In the genomic region with DNA sequence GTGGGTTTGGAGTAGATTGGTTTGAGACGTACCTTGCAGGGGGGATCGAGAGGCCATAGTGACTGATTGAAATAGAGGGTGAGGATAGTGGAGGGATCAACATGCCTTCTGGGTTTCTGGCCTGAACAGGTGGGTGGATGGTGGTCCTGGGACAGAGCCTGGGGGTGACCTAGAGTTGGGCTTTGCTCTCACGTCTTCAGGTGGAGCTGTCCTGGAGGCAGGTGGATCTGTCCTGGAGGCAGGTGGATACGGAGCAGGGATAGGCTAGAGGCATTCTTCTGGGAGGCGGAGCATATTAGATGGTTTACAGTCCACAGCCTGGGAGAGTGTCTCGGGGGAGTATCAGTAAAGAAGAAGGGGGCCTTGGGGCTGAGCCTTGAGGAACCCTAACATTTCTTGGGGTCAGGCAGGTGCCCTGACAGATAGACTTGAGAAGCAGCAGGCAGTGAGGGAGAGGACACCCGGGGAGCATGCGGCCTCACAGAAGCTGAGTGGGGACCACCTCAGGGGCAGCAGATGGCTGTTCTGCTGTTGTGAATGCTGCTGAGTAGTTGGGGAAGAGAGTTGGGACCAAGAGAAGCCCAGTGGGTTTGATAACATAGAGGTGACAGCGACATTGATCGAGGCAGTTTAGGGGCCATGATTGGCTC, we compare ENCODE assay signal across 7 cellular contexts. TPM values are rescaled to one million over a fixed set of nuclear protein-coding genes. Genes with fewer than 3 reads are reported as not detected.
A peak's percentile ranks its signal among the peaks of the same experiment; 100 is the strongest.
DNase-seq lines count a peak whose midpoint lies in the region; ATAC-seq and TF ChIP-seq lines count a peak whose summit lies in the region.

No MANE protein-coding gene starts in this region.

- H3K4me3 Mint-ChIP-seq in activated CD8-positive, alpha-beta T cell treated with anti-CD3 and anti-CD28 coated beads for 36 hours: peak overlapping the region; percentile 95

- peaks cover 30% of the 10 kb centered on the region for H3K4me1 Mint-ChIP-seq in activated CD8-positive, alpha-beta T cell treated with anti-CD3 and anti-CD28 coated beads for 36 hours (ENCODE audit: low read depth)

- H3K4me3 ChIP-seq in HFF-Myc (replicated peaks; ENCODE audit: low read depth, low read length) (peak overlapping the region; percentile 98), skeletal muscle tissue (ENCODE audit: low read length in 3 of 3) (peak overlapping the region; percentile 79 to 98 (median 81))

- no peak for DNase-seq in HFF-Myc (ENCODE audit: extremely low read depth, low read depth)
- no peak for DNase-seq in activated CD8-positive, alpha-beta T cell treated with anti-CD3 and anti-CD28 coated beads for 36 hours
- DNase-seq in left cardiac atrium: peak; percentile 7
- no peak for DNase-seq in NCI-H1417 (lab: John Stamatoyannopoulos, UW)
- no peak for DNase-seq in NK-92 (lab: John Stamatoyannopoulos, UW; ENCODE audit: unreplicated experiment)

- POLR2A ChIA-PET in activated CD8-positive, alpha-beta T cell treated with anti-CD3 and anti-CD28 coated beads for 36 hours (lab: Charles Lee): interaction anchor here (0.5 to 8.2 kb wide), 7 partner anchors 17 to 67 kb away, joined by 3 to 118 read pairs (median 3); a partner anchor contains a TSS

- no peaks in the 10 kb centered on the region for H3K27me3 ChIP-seq in skeletal muscle tissue (ENCODE audit: control insufficient read depth in 3 of 3, insufficient read depth in 3 of 3, low read length in 3 of 3)

- H3K27ac ChIP-seq in skeletal muscle tissue (ENCODE audit: low read depth, low read length): no peak overlapping the region

- H3K4me1 ChIP-seq in skeletal muscle tissue (ENCODE audit: control insufficient read depth in 3 of 3, insufficient read depth in 3 of 3, low read length in 3 of 3): peaks cover 31 to 47% (median 31%) of the 10 kb centered on the region in 3 donors

- CTCF ChIA-PET in activated CD8-positive, alpha-beta T cell treated with anti-CD3 and anti-CD28 coated beads for 36 hours (lab: Charles Lee): interaction anchor here (0.8 to 5.3 kb wide), 10 partner anchors 8 to 575 kb away, joined by 3 to 50 read pairs (median 4); no protein-coding TSS in a partner anchor

- H3K9ac ChIP-seq in skeletal muscle tissue (ENCODE audit: low read depth in 1 of 3, low read length in 3 of 3): peak overlapping the region; percentile 87 to 99 (median 98)

- no peaks in the 10 kb centered on the region for H3K27me3 Mint-ChIP-seq in activated CD8-positive, alpha-beta T cell treated with anti-CD3 and anti-CD28 coated beads for 36 hours

- H3K36me3 Mint-ChIP-seq in activated CD8-positive, alpha-beta T cell treated with anti-CD3 and anti-CD28 coated beads for 36 hours (ENCODE audit: low read depth): peaks cover 6% of the 10 kb centered on the region

- no peaks in the 10 kb centered on the region for H3K9me3 Mint-ChIP-seq in activated CD8-positive, alpha-beta T cell treated with anti-CD3 and anti-CD28 coated beads for 36 hours

- intact Hi-C loops in activated CD8-positive, alpha-beta T cell treated with anti-CD3 and anti-CD28 coated beads for 36 hours (cut with micrococcal nuclease): no loop called here
- intact Hi-C loops in left cardiac atrium (cut with DNase I): no loop called here

- H3K36me3 ChIP-seq in skeletal muscle tissue (ENCODE audit: control insufficient read depth in 3 of 3, insufficient read depth in 3 of 3, low read length in 3 of 3): peaks cover 25 to 29% (median 26%) of the 10 kb centered on the region in 3 donors

- peak overlapping the region; percentile 39 for H3K27ac Mint-ChIP-seq in activated CD8-positive, alpha-beta T cell treated with anti-CD3 and anti-CD28 coated beads for 36 hours

- no peak for ATAC-seq in activated CD8-positive, alpha-beta T cell treated with anti-CD3 and anti-CD28 coated beads for 36 hours
- ATAC-seq in left cardiac atrium (no peak), GM18907 (IDR thresholded peaks at IDR 0.05; ENCODE audit: unreplicated experiment) (no peak)

- no peaks in the 10 kb centered on the region for H3K9me3 ChIP-seq in skeletal muscle tissue (ENCODE audit: control insufficient read depth in 3 of 3, low read length in 3 of 3)

- TF ChIP-seq CTCF in HFF-Myc (IDR thresholded peaks at IDR 0.05; ENCODE audit: low read depth, low read length, missing control alignments): no peak
- TF ChIP-seq CTCF in activated CD8-positive, alpha-beta T cell treated with anti-CD3 and anti-CD28 coated beads for 36 hours (IDR thresholded peaks at IDR 0.05): no peak

RNA-seq across cellular contexts. Expression of a gene that starts 1.6 kb away (rescaled TPM):
- total RNA-seq in activated CD8-positive, alpha-beta T cell treated with anti-CD3 and anti-CD28 coated beads for 36 hours: 10 to 100 TPM; 26.8 to 29.1 TPM
- total RNA-seq in left cardiac atrium (10 to 100 TPM; 17.9 to 26.6 TPM), skeletal muscle tissue (12.0 TPM)

RNA-seq across cellular contexts. Expression of a gene that starts 19.8 kb away (rescaled TPM):
- total RNA-seq in activated CD8-positive, alpha-beta T cell treated with anti-CD3 and anti-CD28 coated beads for 36 hours: 10 to 100 TPM; 39.1 to 40.5 TPM
- 10 to 100 TPM; 47.3 to 67.6 TPM for total RNA-seq in left cardiac atrium
- 15.7 TPM for total RNA-seq in skeletal muscle tissue

RNA-seq across cellular contexts. Expression of a gene that starts 28.0 kb away (rescaled TPM):
- total RNA-seq in activated CD8-positive, alpha-beta T cell treated with anti-CD3 and anti-CD28 coated beads for 36 hours: 1 to 10 TPM; 4.5 to 6.2 TPM
- total RNA-seq in left cardiac atrium (1 to 10 TPM; 8.1 to 8.2 TPM), skeletal muscle tissue (8.4 TPM)

RNA-seq across cellular contexts. Expression of a gene that starts 30.3 kb away (rescaled TPM):
- 10 to 100 TPM; 14.5 to 18.6 TPM for total RNA-seq in activated CD8-positive, alpha-beta T cell treated with anti-CD3 and anti-CD28 coated beads for 36 hours
- 1 to 10 TPM; 4.9 to 8.1 TPM for total RNA-seq in left cardiac atrium
- total RNA-seq in skeletal muscle tissue: 5.2 TPM

RNA-seq across cellular contexts. Expression of a gene that starts 37.1 kb away (rescaled TPM):
- total RNA-seq in activated CD8-positive, alpha-beta T cell treated with anti-CD3 and anti-CD28 coated beads for 36 hours: 10 to 100 TPM; 14.4 to 14.6 TPM
- total RNA-seq in left cardiac atrium (1 to 10 TPM; 1.1 to 1.3 TPM), skeletal muscle tissue (1.0 TPM)
